Comparison of ENCODE assay signal across 9 cellular contexts in genomic region chr5:151719228-151719861, GRCh38. TPM values are rescaled to one million over a fixed set of nuclear protein-coding genes. Genes with fewer than 3 reads are reported as not detected.
A peak's percentile ranks its signal among the peaks of the same experiment; 100 is the strongest.
DNase-seq lines count a peak whose midpoint lies in the region; ATAC-seq and TF ChIP-seq lines count a peak whose summit lies in the region.
"Had no signal": no experiment of that assay in that cellular context is flagged by ENCODE, and none has a peak within 500 bp of the region (broad histone marks: within the 10 kb centered on the region; RNA-seq: fewer than 3 reads in every experiment).

No MANE protein-coding gene starts in this region.

- peaks cover 43% of the 10 kb centered on the region for H3K4me1 Mint-ChIP-seq in CD14-positive monocyte

- H3K4me3 ChIP-seq in ascending aorta = no peak overlapping the region
- no peak overlapping the region for H3K4me3 ChIP-seq in liver (ENCODE audit: low read depth in 1 of 3, low read length in 3 of 3)

- TF ChIP-seq CTCF in CD14-positive monocyte (IDR thresholded peaks at IDR 0.05) (peak; percentile 73), ascending aorta (IDR thresholded peaks at IDR 0.05) (peak; percentile 48 to 57 (median 57)), liver (IDR thresholded peaks at IDR 0.05; ENCODE audit: low read depth, low read length, missing input control) (peak; percentile 17)

- peaks cover 0 to 2% (median 1%) of the 10 kb centered on the region in 3 donors for H3K27me3 Mint-ChIP-seq in CD14-positive monocyte (ENCODE audit: low read depth in 3 of 3)

- TF ChIP-seq RAD21 in liver (IDR thresholded peaks at IDR 0.05) = peak in 1 of 2 donors; percentile 60

- H3K27me3 ChIP-seq in ascending aorta = no peaks in the 10 kb centered on the region
- H3K27me3 ChIP-seq in liver (ENCODE audit: control insufficient read depth in 4 of 4, insufficient read depth in 4 of 4, low read length in 3 of 4) = no peaks in the 10 kb centered on the region

- H3K27ac Mint-ChIP-seq in CD14-positive monocyte = no peak overlapping the region

- no peak overlapping the region for H3K9ac ChIP-seq in liver (ENCODE audit: low read depth in 1 of 2, low read length in 2 of 2)

- peaks cover 9 to 25% of the 10 kb centered on the region in 2 donors for H3K4me1 ChIP-seq in ascending aorta
- no peaks in the 10 kb centered on the region for H3K4me1 ChIP-seq in liver (ENCODE audit: control insufficient read depth in 4 of 4, insufficient read depth in 4 of 4, low read length in 3 of 4)

- intact Hi-C loops in CD14-positive monocyte (cut with micrococcal nuclease) (no loop called here), ascending aorta (cut with DNase I) (loop anchor here (1.0 kb wide), 1 partner anchor 21 kb away; no protein-coding TSS in a partner anchor)

- DNase-seq in CD14-positive monocyte (ENCODE audit: low spot score) (no peak), ascending aorta (ENCODE audit: low spot score in 2 of 2) (peak in 1 of 2 donors; percentile 71), GM19238 (ENCODE audit: insufficient read length, low spot score) (no peak), DMS153 (lab: John Stamatoyannopoulos, UW) (no peak)

- H3K36me3 Mint-ChIP-seq in CD14-positive monocyte = no peaks in the 10 kb centered on the region

- H3K27ac ChIP-seq in ascending aorta (peak overlapping the region; percentile 71 to 86), liver (ENCODE audit: low read depth in 1 of 2, low read length in 2 of 2) (no peak overlapping the region)
- H3K27ac ChIP-seq: epithelial cell of prostate had no signal

- H3K4me3 Mint-ChIP-seq in CD14-positive monocyte = no peak overlapping the region

- WGBS in liver = 91% methylated on average over 4 of the region's 4 CpGs

- ATAC-seq in HG03175 (IDR thresholded peaks at IDR 0.05; ENCODE audit: unreplicated experiment) (peak; percentile 22), GM19452 (IDR thresholded peaks at IDR 0.05; ENCODE audit: unreplicated experiment) (no peak), GM18867 (IDR thresholded peaks at IDR 0.05; ENCODE audit: unreplicated experiment) (no peak)

- peaks cover 0 to 1% (median 0%) of the 10 kb centered on the region in 7 donors for H3K9me3 Mint-ChIP-seq in CD14-positive monocyte

- H3K36me3 ChIP-seq in ascending aorta (no peaks in the 10 kb centered on the region), liver (ENCODE audit: control insufficient read depth in 4 of 4, insufficient read depth in 3 of 4, low read depth in 1 of 4, low read length in 3 of 4) (no peaks in the 10 kb centered on the region)

- H3K9me3 ChIP-seq in ascending aorta (no peaks in the 10 kb centered on the region), liver (ENCODE audit: control insufficient read depth in 4 of 4, low read length in 3 of 4) (no peaks in the 10 kb centered on the region)

TF ChIP-seq in liver, 16 proteins besides CTCF, POLR2A, EP300 and RAD21:
- TF ChIP-seq EGR1 (IDR thresholded peaks at IDR 0.05; ENCODE audit: low read depth in 2 of 2) (no peak), REST (IDR thresholded peaks at IDR 0.05) (no peak), TAF1 (conservative IDR thresholded peaks at IDR 0.05) (no peak), MAX (IDR thresholded peaks at IDR 0.05) (no peak), SP1 (IDR thresholded peaks at IDR 0.05) (no peak), YY1 (IDR thresholded peaks at IDR 0.05) (no peak), NR2F2 (IDR thresholded peaks at IDR 0.05) (no peak), JUND (IDR thresholded peaks at IDR 0.05) (no peak), GABPA (IDR thresholded peaks at IDR 0.05 in 1 of 2, conservative IDR thresholded peaks at IDR 0.05 in 1 of 2) (no peak), FOXA2 (IDR thresholded peaks at IDR 0.05) (no peak), ATF3 (IDR thresholded peaks at IDR 0.05) (no peak)

RNA-seq across cellular contexts. Expression of gene SPARC, which starts 32.6 kb away (rescaled TPM):
- 10 to 100 TPM; 10.7 to 19.7 TPM for polyA plus RNA-seq in CD14-positive monocyte
- 935 TPM for total RNA-seq in ascending aorta
- total RNA-seq in liver = 100 to 1,000 TPM in 1 of 2 donors, 10 to 100 TPM in 1; 96.6 to 116 TPM
- polyA plus RNA-seq in liver = 100 to 1,000 TPM; 104 to 269 TPM

RNA-seq across cellular contexts. Expression of gene ATOX1, which starts 39.1 kb away (rescaled TPM):
- polyA plus RNA-seq in CD14-positive monocyte (100 to 1,000 TPM; 148 to 149 TPM), liver (100 to 1,000 TPM; 142 to 307 TPM)
- total RNA-seq in ascending aorta (179 TPM), liver (10 to 100 TPM; 25.9 to 49.0 TPM)

RNA-seq across cellular contexts. Expression of gene G3BP1, which starts 52.4 kb away (rescaled TPM):
- polyA plus RNA-seq in CD14-positive monocyte (10 to 100 TPM; 58.8 to 60.6 TPM), liver (10 to 100 TPM; 26.9 to 53.5 TPM)
- total RNA-seq in ascending aorta (138 TPM), liver (100 to 1,000 TPM in 1 of 2 donors, 10 to 100 TPM in 1; 71.9 to 144 TPM)

Comparison
In these comparisons a context has a peak if more than half of its experiments do, and no peak if none do; other contexts are left out.
1. CTCF ChIP-seq: peak in every context shown above with its lines; median percentile 73 in CD14-positive monocyte; 57 in ascending aorta; 17 in liver.
2. H3K27ac ChIP-seq: peak in ascending aorta (2 of 2); none in liver (0 of 2).